In genomic region chr11:69133251-69133650, GRCh38 we compare ENCODE assay signal across 27 cellular contexts. TPM values are rescaled to one million over a fixed set of nuclear protein-coding genes. Genes with fewer than 3 reads are reported as not detected.
"Had no signal": no experiment of that assay in that cellular context is flagged by ENCODE, and none has a peak within 500 bp of the region (broad histone marks: within the 10 kb centered on the region; RNA-seq: fewer than 3 reads in every experiment).

No MANE protein-coding gene starts in this region.

- H3K27ac ChIP-seq: epithelial cell of prostate, gastrocnemius medialis, heart left ventricle, hepatocyte, ovary, psoas muscle, skin epidermis, testis, tibial nerve, upper lobe of left lung, uterus had no signal

- H2AFZ ChIP-seq: hepatocyte had no signal

- H3K79me2 ChIP-seq: hepatocyte had no signal

- H3K27me3 Mint-ChIP-seq: memory B cell had no signal

- H3K4me1 Mint-ChIP-seq: natural killer cell had no signal

- H3K27me3 ChIP-seq: heart left ventricle, hepatocyte, ovary, testis, tibial nerve, upper lobe of left lung, uterus had no signal

- H3K9me3 ChIP-seq: ovary, testis, upper lobe of left lung, uterus had no signal

- ATAC-seq: esophagus mucosa; gastrocnemius medialis; heart left ventricle; left lobe of liver; natural killer cell; psoas muscle; right cardiac atrium; stimulated activated naive CD8-positive, alpha-beta T cell treated with anti-CD3 and anti-CD28 coated beads, Interleukin-15, Interleukin-2, amounts not matched to agents 100 U/mL and 50 U/mL, for 24 hours had no signal

- H3K4me3 ChIP-seq: gastrocnemius medialis, heart left ventricle, hepatocyte, lung, ovary, psoas muscle, skin epidermis, testis, tibial nerve, upper lobe of left lung, uterus had no signal

- H3K4me2 ChIP-seq: hepatocyte had no signal

- H3K4me1 ChIP-seq: gastrocnemius medialis, psoas muscle had no signal

- H3K27ac Mint-ChIP-seq: memory B cell, natural killer cell had no signal

- H3K4me3 Mint-ChIP-seq: memory B cell, natural killer cell had no signal

- DNase-seq: cortex of kidney; foreskin fibroblast; gastrocnemius medialis; heart left ventricle; natural killer cell; occipital lobe; psoas muscle; stimulated activated CD4-positive, alpha-beta T cell treated with anti-CD3 and anti-CD28 coated beads, Interleukin-15, amount 100 ng/mL, for 24 hours; stimulated activated CD4-positive, alpha-beta T cell treated with anti-CD3 and anti-CD28 coated beads, Interleukin-2, amount 100 ng/mL, for 48 hours; stimulated activated CD8-positive, alpha-beta memory T cell treated with anti-CD3 and anti-CD28 coated beads, Interleukin-4, amount 100 ng/mL, for 48 hours; stimulated activated naive CD8-positive, alpha-beta T cell treated with anti-CD3 and anti-CD28 coated beads, Interleukin-15, Interleukin-2, amounts not matched to agents 100 U/mL and 50 U/mL, for 24 hours; substantia nigra; testis; upper lobe of left lung; uterus had no signal

- H3K36me3 ChIP-seq: gastrocnemius medialis, heart left ventricle, ovary, upper lobe of left lung, uterus had no signal

- FAIRE-seq: kidney had no signal

- H3K36me3 Mint-ChIP-seq: natural killer cell had no signal

RNA-seq across cellular contexts. Expression of gene SMIM38, which starts 22.5 kb away (rescaled TPM):
- total RNA-seq: dermis microvascular lymphatic vessel endothelial cell, left lobe of liver had no signal
